In genomic region chr5:41924526-41924871, GRCh38 we compare ENCODE assay signal across 1 cellular context.
TF ChIP-seq lines count a peak whose summit lies in the region.

No MANE protein-coding gene starts in this region.

TF ChIP-seq in SK-N-SH, 30 proteins besides CTCF, POLR2A, EP300 and RAD21 (continued from another document):
- TF ChIP-seq PBX3 (IDR thresholded peaks at IDR 0.05) (no peak), USF1 (IDR thresholded peaks at IDR 0.05; ENCODE audit: borderline replicate concordance, low read depth) (no peak), MXI1 (IDR thresholded peaks at IDR 0.05; ENCODE audit: low read depth, low read length) (no peak), FOSL2 (IDR thresholded peaks at IDR 0.05; ENCODE audit: borderline replicate concordance, low read depth) (no peak), POLR2AphosphoS5 (IDR thresholded peaks at IDR 0.05; ENCODE audit: low read depth, low read length) (no peak), FOXM1 (IDR thresholded peaks at IDR 0.05; ENCODE audit: low read depth) (no peak), ZBTB33 (IDR thresholded peaks at IDR 0.05; ENCODE audit: borderline replicate concordance, low read depth) (no peak), RXRA (IDR thresholded peaks at IDR 0.05; ENCODE audit: borderline replicate concordance, low read depth) (no peak)
